ENCODE assay signal across 29 cellular contexts in genomic region chr5:117041926-117042595, GRCh38.
"Had no signal": no experiment of that assay in that cellular context is flagged by ENCODE, and none has a peak within 500 bp of the region (broad histone marks: within the 10 kb centered on the region; RNA-seq: fewer than 3 reads in every experiment).

No MANE protein-coding gene starts in this region.

- ATAC-seq: esophagus mucosa; foreskin keratinocyte; heart left ventricle; left lobe of liver; mucosa of descending colon; natural killer cell treated with Interleukin-12 subunit alpha and Interleukin-12 subunit beta and Interleukin-15 and Interleukin-18, amount 100 ng/mL, for 72 hours; right cardiac atrium; stimulated activated naive B cell treated with anti-CD40 and anti-IgM and Interleukin-4, amounts not matched to agents 10 μg/mL and 1 μg/mL and 100 μg/mL, for 72 hours; T-helper 17 cell; upper lobe of right lung had no signal

- H3K36me3 ChIP-seq: ascending aorta, heart left ventricle, stomach, suprapubic skin, tibial artery, upper lobe of right lung had no signal

- H3K9me3 ChIP-seq: ascending aorta, heart left ventricle, mucosa of descending colon, stomach, suprapubic skin, tibial artery, upper lobe of right lung had no signal

- H3K9me3 Mint-ChIP-seq: activated CD4-positive, alpha-beta T cell treated with anti-CD3 and anti-CD28 coated beads, Interleukin-2, amount 10 ng/mL, durations not matched to agents 7 days and 5 days; activated naive CD8-positive, alpha-beta T cell treated with anti-CD3 and anti-CD28 coated beads, Interleukin-2, amount 10 ng/mL, durations not matched to agents 7 days and 5 days; activated T-cell treated with anti-CD3 and anti-CD28 coated beads, Interleukin-2, amount 50 U/mL, for 24 hours; stimulated activated naive B cell treated with anti-CD40 and anti-IgM and Interleukin-4, amounts not matched to agents 10 μg/mL and 1 μg/mL and 100 μg/mL, for 72 hours had no signal

- H3K27me3 Mint-ChIP-seq: activated CD4-positive, alpha-beta memory T cell treated with anti-CD3 and anti-CD28 coated beads, Interleukin-2, amount 10 ng/mL, durations not matched to agents 7 days and 5 days; activated CD4-positive, alpha-beta T cell treated with anti-CD3 and anti-CD28 coated beads, Interleukin-2, amount 10 ng/mL, durations not matched to agents 7 days and 5 days; activated naive CD4-positive, alpha-beta T cell treated with anti-CD3 and anti-CD28 coated beads, Interleukin-2, amount 10 ng/mL, durations not matched to agents 7 days and 5 days; activated naive CD8-positive, alpha-beta T cell treated with anti-CD3 and anti-CD28 coated beads, Interleukin-2, amount 10 ng/mL, durations not matched to agents 7 days and 5 days; activated T-cell treated with anti-CD3 and anti-CD28 coated beads, Interleukin-2, amount 50 U/mL, for 24 hours; natural killer cell treated with Interleukin-12 subunit alpha and Interleukin-12 subunit beta and Interleukin-15 and Interleukin-18, amount 100 ng/mL, for 72 hours; stimulated activated naive B cell treated with anti-CD40 and anti-IgM and Interleukin-4, amounts not matched to agents 10 μg/mL and 1 μg/mL and 100 μg/mL, for 72 hours; T-helper 17 cell had no signal

- H3K4me1 ChIP-seq: ascending aorta, foreskin keratinocyte, heart left ventricle, stomach, suprapubic skin, tibial artery, upper lobe of right lung had no signal

- DNase-seq: activated CD4-positive, alpha-beta memory T cell treated with anti-CD3 and anti-CD28 coated beads, Interleukin-2, amount 10 ng/mL, durations not matched to agents 7 days and 5 days; activated CD4-positive, alpha-beta T cell treated with anti-CD3 and anti-CD28 coated beads for 1 hour; activated CD4-positive, alpha-beta T cell treated with anti-CD3 and anti-CD28 coated beads, Interleukin-2, amount 10 ng/mL, durations not matched to agents 7 days and 5 days; activated CD8-positive, alpha-beta memory T cell treated with anti-CD3 and anti-CD28 coated beads, Interleukin-2, amount 50 U/mL, for 48 hours; activated gamma-delta T cell; activated naive CD4-positive, alpha-beta T cell treated with anti-CD3 and anti-CD28 coated beads, Interleukin-2, amount 10 ng/mL, durations not matched to agents 7 days and 5 days; activated naive CD8-positive, alpha-beta T cell treated with anti-CD3 and anti-CD28 coated beads, Interleukin-2, amount 10 ng/mL, durations not matched to agents 7 days and 5 days; activated T-cell treated with anti-CD3 and anti-CD28 coated beads, Interleukin-2, amount 50 U/mL, for 24 hours; cortex of kidney; foreskin keratinocyte; heart left ventricle; kidney glomerular epithelial cell; mucosa of descending colon; posterior cingulate gyrus; right cardiac atrium; stimulated activated CD4-positive, alpha-beta T cell treated with anti-CD3 and anti-CD28 coated beads, Interleukin-15, amount 100 ng/mL, for 24 hours; stimulated activated CD4-positive, alpha-beta T cell treated with anti-CD3 and anti-CD28 coated beads, Interleukin-2, amount 100 ng/mL, for 24 hours; stimulated activated naive B cell treated with anti-CD40 and anti-IgM and Interleukin-4, amounts not matched to agents 10 μg/mL and 1 μg/mL and 100 μg/mL, for 72 hours; stomach; T-helper 17 cell; T1000; tibial artery; upper lobe of right lung had no signal

- H3K4me3 ChIP-seq: ascending aorta, heart left ventricle, lung, mucosa of descending colon, stomach, suprapubic skin, tibial artery, upper lobe of right lung had no signal

- H3K36me3 Mint-ChIP-seq: activated naive CD4-positive, alpha-beta T cell treated with anti-CD3 and anti-CD28 coated beads, Interleukin-2, amount 10 ng/mL, durations not matched to agents 7 days and 5 days; activated naive CD8-positive, alpha-beta T cell treated with anti-CD3 and anti-CD28 coated beads, Interleukin-2, amount 10 ng/mL, durations not matched to agents 7 days and 5 days; natural killer cell treated with Interleukin-12 subunit alpha and Interleukin-12 subunit beta and Interleukin-15 and Interleukin-18, amount 100 ng/mL, for 72 hours; stimulated activated naive B cell treated with anti-CD40 and anti-IgM and Interleukin-4, amounts not matched to agents 10 μg/mL and 1 μg/mL and 100 μg/mL, for 72 hours had no signal

- H3K4me3 Mint-ChIP-seq: activated CD4-positive, alpha-beta memory T cell treated with anti-CD3 and anti-CD28 coated beads, Interleukin-2, amount 10 ng/mL, durations not matched to agents 7 days and 5 days; activated CD4-positive, alpha-beta T cell treated with anti-CD3 and anti-CD28 coated beads, Interleukin-2, amount 10 ng/mL, durations not matched to agents 7 days and 5 days; activated naive CD4-positive, alpha-beta T cell treated with anti-CD3 and anti-CD28 coated beads, Interleukin-2, amount 10 ng/mL, durations not matched to agents 7 days and 5 days; activated naive CD8-positive, alpha-beta T cell treated with anti-CD3 and anti-CD28 coated beads, Interleukin-2, amount 10 ng/mL, durations not matched to agents 7 days and 5 days; activated T-cell treated with anti-CD3 and anti-CD28 coated beads, Interleukin-2, amount 50 U/mL, for 24 hours; natural killer cell treated with Interleukin-12 subunit alpha and Interleukin-12 subunit beta and Interleukin-15 and Interleukin-18, amount 100 ng/mL, for 72 hours; stimulated activated naive B cell treated with anti-CD40 and anti-IgM and Interleukin-4, amounts not matched to agents 10 μg/mL and 1 μg/mL and 100 μg/mL, for 72 hours; T-helper 17 cell had no signal

- H3K27ac ChIP-seq: ascending aorta, foreskin keratinocyte, heart left ventricle, stomach, suprapubic skin, tibial artery, upper lobe of right lung had no signal

- H3K27ac Mint-ChIP-seq: activated CD4-positive, alpha-beta memory T cell treated with anti-CD3 and anti-CD28 coated beads, Interleukin-2, amount 10 ng/mL, durations not matched to agents 7 days and 5 days; activated CD4-positive, alpha-beta T cell treated with anti-CD3 and anti-CD28 coated beads, Interleukin-2, amount 10 ng/mL, durations not matched to agents 7 days and 5 days; activated naive CD4-positive, alpha-beta T cell treated with anti-CD3 and anti-CD28 coated beads, Interleukin-2, amount 10 ng/mL, durations not matched to agents 7 days and 5 days; activated naive CD8-positive, alpha-beta T cell treated with anti-CD3 and anti-CD28 coated beads, Interleukin-2, amount 10 ng/mL, durations not matched to agents 7 days and 5 days; activated T-cell treated with anti-CD3 and anti-CD28 coated beads, Interleukin-2, amount 50 U/mL, for 24 hours; natural killer cell treated with Interleukin-12 subunit alpha and Interleukin-12 subunit beta and Interleukin-15 and Interleukin-18, amount 100 ng/mL, for 72 hours; stimulated activated naive B cell treated with anti-CD40 and anti-IgM and Interleukin-4, amounts not matched to agents 10 μg/mL and 1 μg/mL and 100 μg/mL, for 72 hours; T-helper 17 cell had no signal

- H3K27me3 ChIP-seq: ascending aorta, foreskin keratinocyte, heart left ventricle, stomach, suprapubic skin, tibial artery, upper lobe of right lung had no signal

- H3K4me1 Mint-ChIP-seq: activated CD4-positive, alpha-beta memory T cell treated with anti-CD3 and anti-CD28 coated beads, Interleukin-2, amount 10 ng/mL, durations not matched to agents 7 days and 5 days; activated CD4-positive, alpha-beta T cell treated with anti-CD3 and anti-CD28 coated beads, Interleukin-2, amount 10 ng/mL, durations not matched to agents 7 days and 5 days; activated naive CD4-positive, alpha-beta T cell treated with anti-CD3 and anti-CD28 coated beads, Interleukin-2, amount 10 ng/mL, durations not matched to agents 7 days and 5 days; activated naive CD8-positive, alpha-beta T cell treated with anti-CD3 and anti-CD28 coated beads, Interleukin-2, amount 10 ng/mL, durations not matched to agents 7 days and 5 days; stimulated activated naive B cell treated with anti-CD40 and anti-IgM and Interleukin-4, amounts not matched to agents 10 μg/mL and 1 μg/mL and 100 μg/mL, for 72 hours; T-helper 17 cell had no signal
